Comparison of ENCODE assay signal across 14 cellular contexts in the genomic region with DNA sequence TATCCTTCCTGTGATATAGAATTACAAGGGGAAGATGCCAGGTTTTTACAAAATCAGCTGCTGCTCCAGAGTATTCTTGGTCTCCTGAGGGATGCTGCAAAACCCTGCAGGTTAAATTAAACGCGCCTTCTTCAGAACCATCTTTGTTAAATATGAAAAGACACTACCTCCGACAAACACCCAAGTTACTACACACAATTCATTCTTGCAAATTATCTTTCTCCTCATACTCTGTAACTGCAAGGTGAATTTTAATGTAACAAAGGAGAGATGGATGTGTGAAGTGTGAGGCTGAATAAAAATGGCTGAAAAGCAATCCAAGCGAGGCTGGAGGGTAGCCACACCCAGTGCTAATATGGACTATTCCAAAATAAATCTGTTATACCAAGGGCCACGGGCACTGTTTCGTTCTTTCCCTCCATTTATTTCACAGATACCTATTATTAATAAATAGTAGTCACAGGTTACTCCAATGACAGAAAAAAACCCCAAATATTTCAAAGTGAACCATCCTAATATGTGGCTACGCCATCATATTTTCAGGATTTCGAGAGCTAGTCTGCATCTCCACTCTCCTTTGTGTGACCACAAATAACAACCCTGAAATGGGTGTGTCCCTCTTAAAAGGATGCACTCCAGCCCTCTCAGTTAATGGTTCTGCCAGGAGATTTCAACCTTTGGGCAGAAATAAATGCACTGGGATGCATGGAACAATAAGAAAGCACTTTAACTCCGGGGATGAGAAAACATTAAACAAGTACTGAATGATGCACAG. TPM values are rescaled to one million over a fixed set of nuclear protein-coding genes. Genes with fewer than 3 reads are reported as not detected.
DNase-seq lines count a peak whose midpoint lies in the region; FAIRE-seq and TF ChIP-seq lines count a peak whose summit lies in the region.
"Had no signal": no experiment of that assay in that cellular context is flagged by ENCODE, and none has a peak within 500 bp of the region (broad histone marks: within the 10 kb centered on the region; RNA-seq: fewer than 3 reads in every experiment).

No MANE protein-coding gene starts in this region.

- no peak overlapping the region for H3K9ac ChIP-seq in H1 (replicated peaks in 1 of 4; ENCODE audit: extremely low read depth in 1 of 4, low read depth in 3 of 4, low read length in 3 of 4)

- H2AK5ac ChIP-seq in H1 (ENCODE audit: low read depth, low read length) = no peak overlapping the region

- no peak overlapping the region for H3K56ac ChIP-seq in H1 (replicated peaks; ENCODE audit: insufficient read length, low read depth, low read length)

- intact Hi-C loops in esophagus muscularis mucosa (cut with DNase I) = no loop called here

- DNase-seq in DMS 273 (lab: John Stamatoyannopoulos, UW; ENCODE audit: unreplicated experiment) = peak; percentile 36
- DNase-seq in DMS 273 treated with DMSO at 0.1 percent for 48 hours (lab: John Stamatoyannopoulos, UW) = no peak
- peak; percentile 59 for DNase-seq in NCI-H345 treated with DMSO at 0.1 percent for 48 hours (lab: John Stamatoyannopoulos, UW; ENCODE audit: unreplicated experiment)
- no peak for DNase-seq in H1 (ENCODE audit: low read depth in 1 of 2, low spot score in 2 of 2)
- peak; percentile 49 for DNase-seq in superior temporal gyrus (ENCODE audit: extremely low spot score)
- DNase-seq in activated CD8-positive, alpha-beta memory T cell treated with anti-CD3 and anti-CD28 coated beads, Interleukin-2, amount 50 U/mL, for 48 hours = no peak
- no peak for DNase-seq in frontal cortex (ENCODE audit: low spot score in 2 of 2)
- DNase-seq in esophagus muscularis mucosa (ENCODE audit: extremely low spot score) = no peak
- DNase-seq: spleen had no signal

- TF ChIP-seq CTCF in H1 (IDR thresholded peaks at IDR 0.05; ENCODE audit: control extremely low read depth in 1 of 3, insufficient read depth in 1 of 3, low read depth in 1 of 3, low read length in 3 of 3) (no peak), esophagus muscularis mucosa (IDR thresholded peaks at IDR 0.05) (no peak)

- 80% methylated on average over 9 of the region's 9 CpGs; no CpG with 5 or more reads in 1 of the 2 experiments for WGBS in H1 (ENCODE audit: extremely low coverage in 1 of 2, insufficient coverage in 1 of 2, insufficient read length in 1 of 2, insufficient replicate concordance in 2 of 2, low coverage in 1 of 2, low lambda C conversion rate in 2 of 2, missing lambda C conversion rate in 1 of 2), 2 experiments
- WGBS in esophagus muscularis mucosa = 79% methylated on average over 9 of the region's 9 CpGs

- H3K4ac ChIP-seq in H1 (replicated peaks; ENCODE audit: insufficient read length, low read depth, low read length) = no peak overlapping the region

- H3K79me1 ChIP-seq in H1 (ENCODE audit: low read depth, low read length) = no peaks in the 10 kb centered on the region

- POLR2A ChIA-PET in H1 (lab: Charles Lee; ENCODE audit: partially characterized antibody) = no interaction called here

- no peaks in the 10 kb centered on the region for H3K79me2 ChIP-seq in H1 (ENCODE audit: control insufficient read depth in 1 of 2, insufficient read depth in 2 of 2, low read length in 2 of 2)

- H3K4me3 ChIP-seq in H1 (ENCODE audit: extremely low read depth in 1 of 4, insufficient read depth in 2 of 4, low read depth in 3 of 4, low read length in 4 of 4) (peak overlapping the region; percentile 34 to 74 (median 64); a peak in 7 of 8 replicates), esophagus muscularis mucosa (no peak overlapping the region)

- H3K4me1 ChIP-seq in H1 (replicated peaks in 1 of 4; ENCODE audit: control insufficient read depth in 3 of 4, insufficient read depth in 4 of 4, low read length in 3 of 4) (peaks cover 0 to 2% (median 0%) of the 10 kb centered on the region in 4 experiments; a peak in 3 of 7 replicates), esophagus muscularis mucosa (peaks cover 0 to 9% (median 8%) of the 10 kb centered on the region in 4 donors)

- no peak overlapping the region for H2BK120ac ChIP-seq in H1 (replicated peaks; ENCODE audit: low read depth, low read length)

- no peaks in the 10 kb centered on the region for H4K20me1 ChIP-seq in H1 (replicated peaks in 1 of 2; ENCODE audit: control insufficient read depth in 1 of 2, insufficient read depth in 2 of 2, low read length in 2 of 2)

- H3K36me3 ChIP-seq in H1 (ENCODE audit: control insufficient read depth in 2 of 4, insufficient read depth in 4 of 4, low read length in 3 of 4) (no peaks in the 10 kb centered on the region), esophagus muscularis mucosa (no peaks in the 10 kb centered on the region)
- H3K36me3 ChIP-seq: spleen, upper lobe of left lung had no signal

- no peak overlapping the region for H4K8ac ChIP-seq in H1 (ENCODE audit: extremely low read depth, insufficient read depth, low read length)

- H3K27ac ChIP-seq in H1 (ENCODE audit: low read depth, low read length) = no peak overlapping the region
- H3K27ac ChIP-seq in esophagus muscularis mucosa (replicated peaks in 1 of 4) = no peak overlapping the region
- H3K27ac ChIP-seq: 22Rv1, spleen, upper lobe of left lung had no signal

- CTCF ChIA-PET in H1 (lab: Charles Lee; ENCODE audit: partially characterized antibody) = interaction anchor here (0.6 to 4.5 kb wide), 4 partner anchors 47 to 268 kb away, joined by 4 to 21 read pairs (median 4); a partner anchor contains a TSS

- H3K23ac ChIP-seq in H1 (ENCODE audit: insufficient read length) = no peak overlapping the region

- no peak overlapping the region for H3K14ac ChIP-seq in H1 (ENCODE audit: insufficient read length)

- peaks cover 6% of the 10 kb centered on the region; the same call in 1 of the 2 replicates for H3K23me2 ChIP-seq in H1 (ENCODE audit: low read depth, low read length)

- no peak overlapping the region for H2BK15ac ChIP-seq in H1 (ENCODE audit: low read length)

- no peak overlapping the region for H2BK20ac ChIP-seq in H1 (ENCODE audit: low read length)

- peak overlapping the region; percentile 51 to 97; a peak in 3 of 4 replicates for H3K4me2 ChIP-seq in H1 (ENCODE audit: insufficient read depth in 1 of 2, low read depth in 2 of 2, low read length in 2 of 2)

- TF ChIP-seq POLR2A in H1 (IDR thresholded peaks at IDR 0.05; ENCODE audit: control extremely low read depth in 1 of 2, low read depth in 2 of 2, low read length in 2 of 2) = no peak
- no peak for TF ChIP-seq POLR2A in esophagus muscularis mucosa (IDR thresholded peaks at IDR 0.05; ENCODE audit: low read depth)

- H2BK5ac ChIP-seq in H1 (ENCODE audit: low read depth, low read length) = no peak overlapping the region

- TF ChIP-seq EP300 in H1 (IDR thresholded peaks at IDR 0.05; ENCODE audit: borderline replicate concordance in 1 of 2, low read depth in 2 of 2, low read length in 2 of 2) = no peak
- no peak for TF ChIP-seq EP300 in esophagus muscularis mucosa (IDR thresholded peaks at IDR 0.05)

- no peak for TF ChIP-seq RAD21 in H1 (IDR thresholded peaks at IDR 0.05 in 1 of 2, conservative IDR thresholded peaks at IDR 0.05 in 1 of 2; ENCODE audit: low read depth in 2 of 2, low read length in 2 of 2)

- FAIRE-seq in H1 (lab: Jason Lieb, UNC) = peak; percentile 13
- FAIRE-seq in frontal cortex (lab: Jason Lieb, UNC) = no peak
- FAIRE-seq: endothelial cell of umbilical vein had no signal

- H4K5ac ChIP-seq in H1 (ENCODE audit: insufficient read length, low read depth, low read length) = no peak overlapping the region

- no peak overlapping the region for H3K18ac ChIP-seq in H1 (ENCODE audit: extremely low read depth, low read length)

- H2BK12ac ChIP-seq in H1 (ENCODE audit: low read depth, low read length) = no peak overlapping the region

- H3K9me3 ChIP-seq in H1 (ENCODE audit: insufficient read depth in 2 of 2, low read depth in 1 of 2, low read length in 1 of 2) (no peaks in the 10 kb centered on the region), esophagus muscularis mucosa (no peaks in the 10 kb centered on the region)
- H3K9me3 ChIP-seq: spleen, upper lobe of left lung had no signal

- H4K91ac ChIP-seq in H1 (replicated peaks; ENCODE audit: insufficient read length, low read length) = no peak overlapping the region

- H3K27me3 ChIP-seq in H1 (replicated peaks in 1 of 4; ENCODE audit: control insufficient read depth in 3 of 4, extremely low read depth in 1 of 4, insufficient read depth in 3 of 4, low read length in 3 of 4) (peaks cover 2 to 11% (median 9%) of the 10 kb centered on the region in 4 experiments), esophagus muscularis mucosa (peaks cover 0 to 36% (median 0%) of the 10 kb centered on the region in 4 donors)

- peak overlapping the region; percentile 92; the same call in 1 of the 2 replicates for H2AFZ ChIP-seq in H1 (ENCODE audit: low read length)

TF ChIP-seq in H1, 55 proteins besides CTCF, POLR2A, EP300 and RAD21 (continues in another document):
- no peak for TF ChIP-seq CTBP2 (IDR thresholded peaks at IDR 0.05; ENCODE audit: borderline replicate concordance, insufficient read depth, insufficient read length, low read length)
- TF ChIP-seq EZH2 (IDR thresholded peaks at IDR 0.05; ENCODE audit: low read depth, low read length, severe bottlenecking) = no peak

RNA-seq across cellular contexts. Expression of a gene that starts 53.0 kb away (rescaled TPM):
- 0.19 TPM in 1 of 2 replicates, not detected in the other for total RNA-seq in H1 (2021; fragmentation: NEBNext Ultra II Directional; extraction: Animal tissue kit (Norgen Biotek cat#: 25700))
- not detected in 2 replicates for polyA plus RNA-seq in H1 (2011; rRNA removed)
- 0.04 TPM for polyA plus RNA-seq in H1 (2011; cell fraction: cytosol; rRNA removed)
- polyA plus RNA-seq in H1 (2011; cell fraction: nucleus; rRNA removed) = 0.06 TPM
- not detected in 4 replicates for polyA plus RNA-seq in H1 (2012, experiment 1 of 2)
- not detected for polyA plus RNA-seq in H1 (2012, experiment 2 of 2)
- polyA plus RNA-seq in H1 (2013, experiment 1 of 2) = 0.08 TPM
- 0.22 TPM for polyA plus RNA-seq in H1 (2013, experiment 2 of 2)
- polyA minus RNA-seq in H1 (2011; rRNA and poly(A)+ RNA removed) = not detected in 2 replicates
- polyA minus RNA-seq in H1 (2011; cell fraction: cytosol; rRNA and poly(A)+ RNA removed) = not detected
- not detected for polyA minus RNA-seq in H1 (2011; cell fraction: nucleus; rRNA and poly(A)+ RNA removed)
- total RNA-seq in frontal cortex (2.0 TPM), esophagus muscularis mucosa (not detected)
- total RNA-seq: endothelial cell of umbilical vein; lower leg skin; natural killer cell treated with Interleukin-12 subunit alpha and Interleukin-12 subunit beta and Interleukin-15 and Interleukin-18, amount 100 ng/mL, for 72 hours had no signal
- polyA plus RNA-seq: endothelial cell of umbilical vein, spleen had no signal

Comparison
In these comparisons a context has a peak if more than half of its experiments do, and no peak if none do; other contexts are left out.
1. DNase-seq: peak in DMS 273 (single experiment), NCI-H345 treated with DMSO at 0.1 percent for 48 hours (single experiment) and superior temporal gyrus (single experiment); none in DMS 273 treated with DMSO at 0.1 percent for 48 hours (single experiment), H1 (0 of 2), activated CD8-positive, alpha-beta memory T cell treated with anti-CD3 and anti-CD28 coated beads, Interleukin-2, amount 50 U/mL, for 48 hours (single experiment), frontal cortex (0 of 2) and esophagus muscularis mucosa (single experiment).
2. H3K4me3 ChIP-seq: peak in H1 (4 of 4); none in esophagus muscularis mucosa (0 of 4).